ENCODE assay signal across 10 cellular contexts in the genomic region with DNA sequence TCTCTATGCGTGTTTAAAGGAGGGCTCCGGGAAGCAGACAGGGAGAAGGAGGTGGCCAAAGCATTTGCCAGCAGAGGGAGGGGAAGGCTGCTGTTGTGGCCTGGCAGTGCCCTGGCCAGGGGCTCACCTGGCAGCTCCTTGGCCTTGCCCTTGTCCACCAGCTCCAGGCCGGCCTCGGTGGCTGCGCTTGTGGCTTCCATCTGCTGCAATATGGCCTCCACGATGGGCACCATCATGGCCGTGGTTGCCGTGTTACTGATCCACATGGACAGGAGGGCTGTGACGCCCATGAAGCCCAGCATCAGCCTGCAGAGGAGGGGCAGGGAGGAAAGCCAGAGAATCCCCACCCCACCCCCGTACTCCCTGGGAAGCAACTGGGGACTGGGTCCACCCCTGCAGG. TPM values are rescaled to one million over a fixed set of nuclear protein-coding genes. Genes with fewer than 3 reads are reported as not detected.
"Had no signal": no experiment of that assay in that cellular context is flagged by ENCODE, and none has a peak within 500 bp of the region (broad histone marks: within the 10 kb centered on the region; RNA-seq: fewer than 3 reads in every experiment).

No MANE protein-coding gene starts in this region.

- H3K4me2 ChIP-seq: GM23338, KMS-11 had no signal

- H3K9me3 ChIP-seq: HAP-1 had no signal

- H3K27ac Mint-ChIP-seq: GM23338, IgD-negative memory B cell had no signal

- H3K4me3 Mint-ChIP-seq: GM23338, IgD-negative memory B cell had no signal

- H3K9ac ChIP-seq: KMS-11 had no signal

- H3K36me3 ChIP-seq: HAP-1 had no signal

- H3K4me1 ChIP-seq: HAP-1 had no signal

- H2AFZ ChIP-seq: GM23338 had no signal

- H3K4me3 ChIP-seq: GM23338, HAP-1 had no signal

- DNase-seq: H7, KBM-7 had no signal

- H3K36me3 Mint-ChIP-seq: IgD-negative memory B cell had no signal

- FAIRE-seq: HTR-8/SVneo had no signal

- H3K27ac ChIP-seq: KMS-11 had no signal

- H3K9me3 Mint-ChIP-seq: GM23338, IgD-negative memory B cell had no signal

- ATAC-seq: GM23338, HCT116 had no signal

RNA-seq across cellular contexts. Expression of gene SLC13A5, which starts 9.4 kb away (rescaled TPM):
- total RNA-seq: H4, HT-29 had no signal

RNA-seq across cellular contexts. Expression of gene XAF1, which starts 52.1 kb away (rescaled TPM):
- total RNA-seq: GM23338, H7 had no signal
- polyA plus RNA-seq: GM23338 had no signal
